Comparison of ENCODE assay signal across 8 cellular contexts in genomic region chr10:688621-689426, GRCh38. TPM values are rescaled to one million over a fixed set of nuclear protein-coding genes. Genes with fewer than 3 reads are reported as not detected.
DNase-seq lines count a peak whose midpoint lies in the region; ATAC-seq, FAIRE-seq and TF ChIP-seq lines count a peak whose summit lies in the region.

No MANE protein-coding gene starts in this region.

- intact Hi-C loops in pancreas (cut with DNase I), result no loop called here
- intact Hi-C loops in CD8-positive, alpha-beta T cell (cut with DNase I, micrococcal nuclease), result no loop called here

- no peak for TF ChIP-seq EP300 in gastroesophageal sphincter (IDR thresholded peaks at IDR 0.05)

- no peak for FAIRE-seq in pancreas (lab: Jason Lieb, UNC)

- H3K9me3 ChIP-seq in gastroesophageal sphincter (no peaks in the 10 kb centered on the region), pancreas (no peaks in the 10 kb centered on the region)
- H3K9me3 ChIP-seq in CD8-positive, alpha-beta T cell (ENCODE audit: low read length), result no peaks in the 10 kb centered on the region

- peaks cover 41% of the 10 kb centered on the region for H3K27me3 Mint-ChIP-seq in CD8-positive, alpha-beta T cell (ENCODE audit: low read depth)

- no CpG with 5 or more reads among the region's 85 CpGs for WGBS in gastroesophageal sphincter (ENCODE audit: low coverage in 1 of 2), 2 donors
- 0 to 1% methylated on average over 52 to 85 of the region's 85 CpGs for WGBS in pancreas, 2 donors

- peaks cover 9% of the 10 kb centered on the region for H3K4me1 Mint-ChIP-seq in CD8-positive, alpha-beta T cell (ENCODE audit: low read depth)

- TF ChIP-seq CTCF in GM06990 (IDR thresholded peaks at IDR 0.05; ENCODE audit: insufficient read depth, low read length, poor library complexity, severe bottlenecking), result no peak
- TF ChIP-seq CTCF in gastroesophageal sphincter (IDR thresholded peaks at IDR 0.05), result no peak
- TF ChIP-seq CTCF in pancreas (IDR thresholded peaks at IDR 0.05), result no peak
- TF ChIP-seq CTCF in CD8-positive, alpha-beta T cell (IDR thresholded peaks at IDR 0.05), result no peak

- no peak overlapping the region for H3K27ac Mint-ChIP-seq in CD8-positive, alpha-beta T cell

- no peak overlapping the region for H3K4me3 Mint-ChIP-seq in CD8-positive, alpha-beta T cell

- ATAC-seq in gastroesophageal sphincter (peak; percentile 42), pancreas (peak; percentile 53 to 71 (median 67)), GM21737 (IDR thresholded peaks at IDR 0.05; ENCODE audit: unreplicated experiment) (no peak), GM19463 (IDR thresholded peaks at IDR 0.05; ENCODE audit: unreplicated experiment) (no peak)
- ATAC-seq in CD8-positive, alpha-beta T cell, result no peak

- no peaks in the 10 kb centered on the region for H3K9me3 Mint-ChIP-seq in CD8-positive, alpha-beta T cell

- DNase-seq in GM06990 (ENCODE audit: extremely low read depth, insufficient read length) (no peak), SK-MEL-5 (ENCODE audit: low read depth, low spot score) (peak; percentile 19), pancreas (peak in 4 of 6 donors; percentile 39 to 81 (median 64))
- no peak for DNase-seq in NK-92 treated with Interleukin-12 subunit alpha and Interleukin-12 subunit beta, amount 100 ng/mL, for 24 hours (lab: John Stamatoyannopoulos, UW)
- no peak for DNase-seq in CD8-positive, alpha-beta T cell

- peak overlapping the region; percentile 76 to 98 (median 94) for H3K27ac ChIP-seq in gastroesophageal sphincter
- H3K27ac ChIP-seq in pancreas, result peak overlapping the region; percentile 22 to 80 (median 62)
- no peak overlapping the region for H3K27ac ChIP-seq in CD8-positive, alpha-beta T cell (ENCODE audit: low read depth, low read length)

- H3K36me3 ChIP-seq in GM06990 (ENCODE audit: control insufficient read depth, insufficient read depth, low read length) (no peaks in the 10 kb centered on the region), gastroesophageal sphincter (no peaks in the 10 kb centered on the region), pancreas (no peaks in the 10 kb centered on the region)
- no peaks in the 10 kb centered on the region for H3K36me3 ChIP-seq in CD8-positive, alpha-beta T cell (ENCODE audit: insufficient read depth, low read length)

- H3K4me3 ChIP-seq in GM06990 (replicated peaks; ENCODE audit: low read depth, low read length) (peak overlapping the region; percentile 13), gastroesophageal sphincter (peak overlapping the region; percentile 76 to 81), pancreas (peak overlapping the region; percentile 56 to 80 (median 57))
- H3K4me3 ChIP-seq in CD8-positive, alpha-beta T cell (ENCODE audit: low read depth, low read length), result no peak overlapping the region

- H3K4me1 ChIP-seq in gastroesophageal sphincter (peaks cover 0 to 60% (median 21%) of the 10 kb centered on the region in 3 donors), pancreas (no peaks in the 10 kb centered on the region)
- H3K4me1 ChIP-seq in CD8-positive, alpha-beta T cell (ENCODE audit: insufficient read depth, low read length), result no peaks in the 10 kb centered on the region

- in situ Hi-C loops in SK-MEL-5 (cut with HindIII; ENCODE audit: low pct_unique_long_range_greater_than_20kb, low sequenced_read_pairs), result no loop called here

- TF ChIP-seq POLR2A in gastroesophageal sphincter (IDR thresholded peaks at IDR 0.05), result peak; percentile 14 to 18

- CTCF ChIA-PET in CD8-positive, alpha-beta T cell (lab: Charles Lee), result no interaction called here

- no peaks in the 10 kb centered on the region for H3K36me3 Mint-ChIP-seq in CD8-positive, alpha-beta T cell

- H3K27me3 ChIP-seq in GM06990 (replicated peaks; ENCODE audit: control insufficient read depth, insufficient read depth, low read length) (peaks cover 3% of the 10 kb centered on the region; the same call in 1 of the 2 replicates), gastroesophageal sphincter (no peaks in the 10 kb centered on the region), pancreas (no peaks in the 10 kb centered on the region)
- no peaks in the 10 kb centered on the region for H3K27me3 ChIP-seq in CD8-positive, alpha-beta T cell (ENCODE audit: insufficient read depth, low read length)

- POLR2A ChIA-PET in CD8-positive, alpha-beta T cell (lab: Charles Lee), result no interaction called here

RNA-seq across cellular contexts. Expression of gene DIP2C, which starts 0.6 kb away (rescaled TPM):
- total RNA-seq in SK-MEL-5 (2014; rRNA removed; shearing (Covaris generic)), result 8.1 and 8.7 TPM in 2 replicates
- 15.5 and 24.6 TPM in 2 replicates for polyA plus RNA-seq in SK-MEL-5 (2015; cell fraction: cytosol; rRNA removed)
- polyA plus RNA-seq in SK-MEL-5 (2015; cell fraction: nucleus; rRNA removed), result 18.2 and 27.3 TPM in 2 replicates
- 10 to 100 TPM; 40.8 to 73.8 (median 47.7) TPM for total RNA-seq in gastroesophageal sphincter
- 10 to 100 TPM in 1 of 6 donors, 1 to 10 TPM in 5; 6.8 to 11.8 (median 7.6) TPM for total RNA-seq in pancreas
- polyA plus RNA-seq in pancreas, result 1 to 10 TPM; 4.3 to 5.5 TPM
- total RNA-seq in CD8-positive, alpha-beta T cell, result 1 to 10 TPM; 1.9 to 2.0 TPM

Comparison
In these comparisons a context has a peak if more than half of its experiments do, and no peak if none do; other contexts are left out.
1. DNase-seq: peak in SK-MEL-5 (single experiment) and pancreas (4 of 6); none in GM06990 (single experiment), NK-92 treated with Interleukin-12 subunit alpha and Interleukin-12 subunit beta, amount 100 ng/mL, for 24 hours (single experiment) and CD8-positive, alpha-beta T cell (0 of 7).
2. ATAC-seq: peak in gastroesophageal sphincter (single experiment) and pancreas (4 of 4); none in GM21737 (single experiment), CD8-positive, alpha-beta T cell (single experiment) and GM19463 (single experiment).